Comparison of ENCODE assay signal across 14 cellular contexts in genomic region chr1:215119719-215120118, GRCh38. TPM values are rescaled to one million over a fixed set of nuclear protein-coding genes. Genes with fewer than 3 reads are reported as not detected.
"Had no signal": no experiment of that assay in that cellular context is flagged by ENCODE, and none has a peak within 500 bp of the region (broad histone marks: within the 10 kb centered on the region; RNA-seq: fewer than 3 reads in every experiment).

No MANE protein-coding gene starts in this region.

- H3K9ac ChIP-seq: parathyroid adenoma had no signal

- H3K79me2 ChIP-seq: parathyroid adenoma had no signal

- H3K4me3 ChIP-seq: adrenal gland, esophagus muscularis mucosa, lower lobe of right lung, transverse colon had no signal

- H3K27me3 ChIP-seq: adrenal gland, esophagus muscularis mucosa, transverse colon had no signal

- H3K4me1 ChIP-seq: esophagus muscularis mucosa, lower lobe of right lung, parathyroid adenoma, transverse colon had no signal

- H3K27ac ChIP-seq: lower lobe of right lung, parathyroid adenoma, transverse colon had no signal

- DNase-seq: activated CD4-positive, alpha-beta T cell treated with anti-CD3 and anti-CD28 coated beads for 4 hours; activated CD8-positive, alpha-beta T cell treated with anti-CD3 and anti-CD28 coated beads, Interleukin-2, amount 10 ng/mL, durations not matched to agents 7 days and 5 days; activated naive CD4-positive, alpha-beta T cell treated with anti-CD3 and anti-CD28 coated beads for 36 hours; adrenal gland; left cardiac atrium; lower lobe of right lung; midbrain; retina; small intestine; T1000; transverse colon had no signal

- H3K9me3 ChIP-seq: adrenal gland, esophagus muscularis mucosa, lower lobe of right lung, transverse colon had no signal

- H2AFZ ChIP-seq: parathyroid adenoma had no signal

- H3K36me3 ChIP-seq: adrenal gland, esophagus muscularis mucosa, lower lobe of right lung, transverse colon had no signal

- ATAC-seq: activated CD8-positive, alpha-beta T cell treated with anti-CD3 and anti-CD28 coated beads, Interleukin-2, amount 10 ng/mL, durations not matched to agents 7 days and 5 days; activated T-helper 17 cell treated with anti-CD3 and anti-CD28 coated beads, Interleukin-2, amount 50 U/mL, for 72 hours; left cardiac atrium; lower lobe of right lung had no signal

RNA-seq across cellular contexts. Expression of gene KCNK2, which starts 37.2 kb away (rescaled TPM):
- total RNA-seq: activated CD8-positive, alpha-beta T cell treated with anti-CD3 and anti-CD28 coated beads, Interleukin-2, amount 10 ng/mL, durations not matched to agents 7 days and 5 days; activated naive CD4-positive, alpha-beta T cell treated with anti-CD3 and anti-CD28 coated beads for 36 hours; activated T-helper 17 cell treated with anti-CD3 and anti-CD28 coated beads, Interleukin-2, amount 50 U/mL, for 72 hours; lower lobe of right lung had no signal
